In the genomic region with DNA sequence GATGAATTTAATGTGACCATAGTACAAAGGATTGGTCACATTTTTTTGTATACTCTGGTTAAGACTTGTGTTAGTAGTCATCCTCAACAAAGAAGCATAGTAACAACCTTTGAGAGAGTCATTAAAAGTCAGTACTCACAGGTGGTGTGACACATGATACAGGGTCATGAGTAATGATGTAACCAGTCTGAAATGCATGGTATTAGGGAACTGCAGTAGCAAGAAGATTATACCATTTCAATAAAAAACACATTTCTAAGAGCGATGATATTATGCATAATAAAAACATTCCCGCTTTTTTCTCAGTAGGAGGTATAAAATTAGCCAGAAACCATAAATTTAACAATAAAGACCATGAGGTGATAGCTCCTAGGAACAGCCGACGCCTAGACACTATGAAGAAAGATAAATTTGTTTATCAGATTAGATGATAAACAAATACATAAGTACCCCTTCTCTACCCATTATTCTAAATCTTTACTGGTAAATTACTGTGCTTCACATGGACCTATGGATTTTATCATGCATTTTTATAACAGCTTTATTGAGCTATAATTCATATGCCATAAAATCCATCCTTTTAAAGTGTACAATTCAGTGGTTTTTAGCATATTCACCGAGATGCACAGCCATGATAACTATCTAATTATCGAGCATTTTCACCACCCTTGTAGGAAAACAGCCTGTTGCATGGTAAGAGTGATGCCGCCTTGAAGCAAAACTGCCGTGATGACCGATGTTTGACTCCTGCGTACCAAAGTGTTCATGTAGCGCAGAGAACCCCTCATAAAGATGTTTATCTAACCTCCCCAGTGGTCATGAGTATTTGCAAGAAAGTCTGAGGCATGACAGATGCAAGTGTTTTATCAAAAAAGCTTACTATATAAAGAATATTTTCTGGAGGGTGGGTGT, we compare ENCODE assay signal across 1 cellular context.
TF ChIP-seq lines count a peak whose summit lies in the region.

No MANE protein-coding gene starts in this region.

TF ChIP-seq in K562, 482 proteins besides CTCF, POLR2A, EP300 and RAD21 (continued from another document and continues in another):
- TF ChIP-seq, protein P1, sequence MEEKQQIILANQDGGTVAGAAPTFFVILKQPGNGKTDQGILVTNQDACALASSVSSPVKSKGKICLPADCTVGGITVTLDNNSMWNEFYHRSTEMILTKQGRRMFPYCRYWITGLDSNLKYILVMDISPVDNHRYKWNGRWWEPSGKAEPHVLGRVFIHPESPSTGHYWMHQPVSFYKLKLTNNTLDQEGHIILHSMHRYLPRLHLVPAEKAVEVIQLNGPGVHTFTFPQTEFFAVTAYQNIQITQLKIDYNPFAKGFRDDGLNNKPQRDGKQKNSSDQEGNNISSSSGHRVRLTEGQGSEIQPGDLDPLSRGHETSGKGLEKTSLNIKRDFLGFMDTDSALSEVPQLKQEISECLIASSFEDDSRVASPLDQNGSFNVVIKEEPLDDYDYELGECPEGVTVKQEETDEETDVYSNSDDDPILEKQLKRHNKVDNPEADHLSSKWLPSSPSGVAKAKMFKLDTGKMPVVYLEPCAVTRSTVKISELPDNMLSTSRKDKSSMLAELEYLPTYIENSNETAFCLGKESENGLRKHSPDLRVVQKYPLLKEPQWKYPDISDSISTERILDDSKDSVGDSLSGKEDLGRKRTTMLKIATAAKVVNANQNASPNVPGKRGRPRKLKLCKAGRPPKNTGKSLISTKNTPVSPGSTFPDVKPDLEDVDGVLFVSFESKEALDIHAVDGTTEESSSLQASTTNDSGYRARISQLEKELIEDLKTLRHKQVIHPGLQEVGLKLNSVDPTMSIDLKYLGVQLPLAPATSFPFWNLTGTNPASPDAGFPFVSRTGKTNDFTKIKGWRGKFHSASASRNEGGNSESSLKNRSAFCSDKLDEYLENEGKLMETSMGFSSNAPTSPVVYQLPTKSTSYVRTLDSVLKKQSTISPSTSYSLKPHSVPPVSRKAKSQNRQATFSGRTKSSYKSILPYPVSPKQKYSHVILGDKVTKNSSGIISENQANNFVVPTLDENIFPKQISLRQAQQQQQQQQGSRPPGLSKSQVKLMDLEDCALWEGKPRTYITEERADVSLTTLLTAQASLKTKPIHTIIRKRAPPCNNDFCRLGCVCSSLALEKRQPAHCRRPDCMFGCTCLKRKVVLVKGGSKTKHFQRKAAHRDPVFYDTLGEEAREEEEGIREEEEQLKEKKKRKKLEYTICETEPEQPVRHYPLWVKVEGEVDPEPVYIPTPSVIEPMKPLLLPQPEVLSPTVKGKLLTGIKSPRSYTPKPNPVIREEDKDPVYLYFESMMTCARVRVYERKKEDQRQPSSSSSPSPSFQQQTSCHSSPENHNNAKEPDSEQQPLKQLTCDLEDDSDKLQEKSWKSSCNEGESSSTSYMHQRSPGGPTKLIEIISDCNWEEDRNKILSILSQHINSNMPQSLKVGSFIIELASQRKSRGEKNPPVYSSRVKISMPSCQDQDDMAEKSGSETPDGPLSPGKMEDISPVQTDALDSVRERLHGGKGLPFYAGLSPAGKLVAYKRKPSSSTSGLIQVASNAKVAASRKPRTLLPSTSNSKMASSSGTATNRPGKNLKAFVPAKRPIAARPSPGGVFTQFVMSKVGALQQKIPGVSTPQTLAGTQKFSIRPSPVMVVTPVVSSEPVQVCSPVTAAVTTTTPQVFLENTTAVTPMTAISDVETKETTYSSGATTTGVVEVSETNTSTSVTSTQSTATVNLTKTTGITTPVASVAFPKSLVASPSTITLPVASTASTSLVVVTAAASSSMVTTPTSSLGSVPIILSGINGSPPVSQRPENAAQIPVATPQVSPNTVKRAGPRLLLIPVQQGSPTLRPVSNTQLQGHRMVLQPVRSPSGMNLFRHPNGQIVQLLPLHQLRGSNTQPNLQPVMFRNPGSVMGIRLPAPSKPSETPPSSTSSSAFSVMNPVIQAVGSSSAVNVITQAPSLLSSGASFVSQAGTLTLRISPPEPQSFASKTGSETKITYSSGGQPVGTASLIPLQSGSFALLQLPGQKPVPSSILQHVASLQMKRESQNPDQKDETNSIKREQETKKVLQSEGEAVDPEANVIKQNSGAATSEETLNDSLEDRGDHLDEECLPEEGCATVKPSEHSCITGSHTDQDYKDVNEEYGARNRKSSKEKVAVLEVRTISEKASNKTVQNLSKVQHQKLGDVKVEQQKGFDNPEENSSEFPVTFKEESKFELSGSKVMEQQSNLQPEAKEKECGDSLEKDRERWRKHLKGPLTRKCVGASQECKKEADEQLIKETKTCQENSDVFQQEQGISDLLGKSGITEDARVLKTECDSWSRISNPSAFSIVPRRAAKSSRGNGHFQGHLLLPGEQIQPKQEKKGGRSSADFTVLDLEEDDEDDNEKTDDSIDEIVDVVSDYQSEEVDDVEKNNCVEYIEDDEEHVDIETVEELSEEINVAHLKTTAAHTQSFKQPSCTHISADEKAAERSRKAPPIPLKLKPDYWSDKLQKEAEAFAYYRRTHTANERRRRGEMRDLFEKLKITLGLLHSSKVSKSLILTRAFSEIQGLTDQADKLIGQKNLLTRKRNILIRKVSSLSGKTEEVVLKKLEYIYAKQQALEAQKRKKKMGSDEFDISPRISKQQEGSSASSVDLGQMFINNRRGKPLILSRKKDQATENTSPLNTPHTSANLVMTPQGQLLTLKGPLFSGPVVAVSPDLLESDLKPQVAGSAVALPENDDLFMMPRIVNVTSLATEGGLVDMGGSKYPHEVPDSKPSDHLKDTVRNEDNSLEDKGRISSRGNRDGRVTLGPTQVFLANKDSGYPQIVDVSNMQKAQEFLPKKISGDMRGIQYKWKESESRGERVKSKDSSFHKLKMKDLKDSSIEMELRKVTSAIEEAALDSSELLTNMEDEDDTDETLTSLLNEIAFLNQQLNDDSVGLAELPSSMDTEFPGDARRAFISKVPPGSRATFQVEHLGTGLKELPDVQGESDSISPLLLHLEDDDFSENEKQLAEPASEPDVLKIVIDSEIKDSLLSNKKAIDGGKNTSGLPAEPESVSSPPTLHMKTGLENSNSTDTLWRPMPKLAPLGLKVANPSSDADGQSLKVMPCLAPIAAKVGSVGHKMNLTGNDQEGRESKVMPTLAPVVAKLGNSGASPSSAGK (IDR thresholded peaks at IDR 0.05): peak; percentile 76
- 0 out of 2 replicates have a peak, but pooled peaks have one; percentile 44 for TF ChIP-seq ADNP (tag; IDR thresholded peaks at IDR 0.05)
- TF ChIP-seq, protein P2, sequence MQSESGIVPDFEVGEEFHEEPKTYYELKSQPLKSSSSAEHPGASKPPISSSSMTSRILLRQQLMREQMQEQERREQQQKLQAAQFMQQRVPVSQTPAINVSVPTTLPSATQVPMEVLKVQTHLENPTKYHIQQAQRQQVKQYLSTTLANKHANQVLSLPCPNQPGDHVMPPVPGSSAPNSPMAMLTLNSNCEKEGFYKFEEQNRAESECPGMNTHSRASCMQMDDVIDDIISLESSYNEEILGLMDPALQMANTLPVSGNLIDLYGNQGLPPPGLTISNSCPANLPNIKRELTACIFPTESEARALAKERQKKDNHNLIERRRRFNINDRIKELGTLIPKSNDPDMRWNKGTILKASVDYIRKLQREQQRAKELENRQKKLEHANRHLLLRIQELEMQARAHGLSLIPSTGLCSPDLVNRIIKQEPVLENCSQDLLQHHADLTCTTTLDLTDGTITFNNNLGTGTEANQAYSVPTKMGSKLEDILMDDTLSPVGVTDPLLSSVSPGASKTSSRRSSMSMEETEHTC (IDR thresholded peaks at IDR 0.05): peak; percentile 73
- peak; percentile 30 to 35; a peak in 2 of 4 replicates for TF ChIP-seq MNT (conservative IDR thresholded peaks at IDR 0.05)
- TF ChIP-seq MED1 (CRISPR knock-in tag; IDR thresholded peaks at IDR 0.05; ENCODE audit: borderline replicate concordance): no peak
- no peak for TF ChIP-seq ZC3H4 (CRISPR knock-in tag; IDR thresholded peaks at IDR 0.05; ENCODE audit: borderline replicate concordance)
- TF ChIP-seq, protein P3, sequence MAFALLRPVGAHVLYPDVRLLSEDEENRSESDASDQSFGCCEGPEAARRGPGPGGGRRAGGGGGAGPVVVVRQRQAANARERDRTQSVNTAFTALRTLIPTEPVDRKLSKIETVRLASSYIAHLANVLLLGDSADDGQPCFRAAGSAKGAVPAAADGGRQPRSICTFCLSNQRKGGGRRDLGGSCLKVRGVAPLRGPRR (CRISPR knock-in tag; IDR thresholded peaks at IDR 0.05): no peak
- TF ChIP-seq HSF4 (CRISPR knock-in tag; IDR thresholded peaks at IDR 0.05; ENCODE audit: borderline replicate concordance): no peak; the same call in 1 of the 2 replicates
- TF ChIP-seq, protein P4, sequence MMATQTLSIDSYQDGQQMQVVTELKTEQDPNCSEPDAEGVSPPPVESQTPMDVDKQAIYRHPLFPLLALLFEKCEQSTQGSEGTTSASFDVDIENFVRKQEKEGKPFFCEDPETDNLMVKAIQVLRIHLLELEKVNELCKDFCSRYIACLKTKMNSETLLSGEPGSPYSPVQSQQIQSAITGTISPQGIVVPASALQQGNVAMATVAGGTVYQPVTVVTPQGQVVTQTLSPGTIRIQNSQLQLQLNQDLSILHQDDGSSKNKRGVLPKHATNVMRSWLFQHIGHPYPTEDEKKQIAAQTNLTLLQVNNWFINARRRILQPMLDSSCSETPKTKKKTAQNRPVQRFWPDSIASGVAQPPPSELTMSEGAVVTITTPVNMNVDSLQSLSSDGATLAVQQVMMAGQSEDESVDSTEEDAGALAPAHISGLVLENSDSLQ (IDR thresholded peaks at IDR 0.05): peak; percentile 61
- TF ChIP-seq NCOA4 (IDR thresholded peaks at IDR 0.05; ENCODE audit: partially characterized antibody): no peak
- TF ChIP-seq ZNF395 (CRISPR knock-in tag; IDR thresholded peaks at IDR 0.05): peak; percentile 67
- TF ChIP-seq ZEB2 (IDR thresholded peaks at IDR 0.05): peak; percentile 82; the same call in 1 of the 2 replicates
- peak; percentile 46 for TF ChIP-seq FOXJ2 (tag; IDR thresholded peaks at IDR 0.05)
- TF ChIP-seq TEAD2 (tag; IDR thresholded peaks at IDR 0.05): peak; percentile 73; the same call in 1 of the 2 replicates
- no peak for TF ChIP-seq KLF10 (CRISPR knock-in tag; IDR thresholded peaks at IDR 0.05)
- 0 out of 4 replicates have a peak, but pooled peaks of 1 of the 2 experiments have one; percentile 26 for TF ChIP-seq MAZ (CRISPR knock-in tag; conservative IDR thresholded peaks at IDR 0.05 in 1 of 2, IDR thresholded peaks at IDR 0.05 in 1 of 2)
- peak; percentile 82 for TF ChIP-seq FOSL1 (tag; conservative IDR thresholded peaks at IDR 0.05)
- TF ChIP-seq XRCC3 (IDR thresholded peaks at IDR 0.05): peak; percentile 63; the same call in 1 of the 2 replicates
- no peak for TF ChIP-seq DACH1 (IDR thresholded peaks at IDR 0.05; ENCODE audit: partially characterized antibody)
- TF ChIP-seq, protein P5, sequence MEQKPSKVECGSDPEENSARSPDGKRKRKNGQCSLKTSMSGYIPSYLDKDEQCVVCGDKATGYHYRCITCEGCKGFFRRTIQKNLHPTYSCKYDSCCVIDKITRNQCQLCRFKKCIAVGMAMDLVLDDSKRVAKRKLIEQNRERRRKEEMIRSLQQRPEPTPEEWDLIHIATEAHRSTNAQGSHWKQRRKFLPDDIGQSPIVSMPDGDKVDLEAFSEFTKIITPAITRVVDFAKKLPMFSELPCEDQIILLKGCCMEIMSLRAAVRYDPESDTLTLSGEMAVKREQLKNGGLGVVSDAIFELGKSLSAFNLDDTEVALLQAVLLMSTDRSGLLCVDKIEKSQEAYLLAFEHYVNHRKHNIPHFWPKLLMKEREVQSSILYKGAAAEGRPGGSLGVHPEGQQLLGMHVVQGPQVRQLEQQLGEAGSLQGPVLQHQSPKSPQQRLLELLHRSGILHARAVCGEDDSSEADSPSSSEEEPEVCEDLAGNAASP (IDR thresholded peaks at IDR 0.05): peak; percentile 5; the same call in 1 of the 2 replicates
- peak; percentile 41 for TF ChIP-seq HDAC3 (IDR thresholded peaks at IDR 0.05; ENCODE audit: borderline replicate concordance, partially characterized antibody)
- 0 out of 2 replicates have a peak, but pooled peaks have one; percentile 57 for TF ChIP-seq JUN (IDR thresholded peaks at IDR 0.05; ENCODE audit: borderline replicate concordance, low read depth, low read length)
- TF ChIP-seq JUN (CRISPR knock-in tag; IDR thresholded peaks at IDR 0.05; ENCODE audit: borderline replicate concordance): no peak
- TF ChIP-seq EP400 (IDR thresholded peaks at IDR 0.05): peak; percentile 73
- peak; percentile 1 for TF ChIP-seq MEIS2 (IDR thresholded peaks at IDR 0.05; ENCODE audit: partially characterized antibody)
- peak; percentile 63 for TF ChIP-seq CTBP1 (IDR thresholded peaks at IDR 0.05; ENCODE audit: borderline replicate concordance)
- peak; percentile 28; the same call in 1 of the 2 replicates for TF ChIP-seq FOXM1 (IDR thresholded peaks at IDR 0.05; ENCODE audit: low read depth)
- no peak for TF ChIP-seq FOXM1 (CRISPR knock-in tag; IDR thresholded peaks at IDR 0.05; ENCODE audit: low read depth)
- 0 out of 4 replicates have a peak, but pooled peaks of 1 of the 2 experiments have one; percentile 30 for TF ChIP-seq TBL1XR1 (IDR thresholded peaks at IDR 0.05; ENCODE audit: low read length in 2 of 2)
- 0 out of 2 replicates have a peak, but pooled peaks have one; percentile 6 for TF ChIP-seq NCOA6 (IDR thresholded peaks at IDR 0.05)
- TF ChIP-seq XRCC5 (IDR thresholded peaks at IDR 0.05; ENCODE audit: low read depth, low read length): no peak
